In the genomic region with DNA sequence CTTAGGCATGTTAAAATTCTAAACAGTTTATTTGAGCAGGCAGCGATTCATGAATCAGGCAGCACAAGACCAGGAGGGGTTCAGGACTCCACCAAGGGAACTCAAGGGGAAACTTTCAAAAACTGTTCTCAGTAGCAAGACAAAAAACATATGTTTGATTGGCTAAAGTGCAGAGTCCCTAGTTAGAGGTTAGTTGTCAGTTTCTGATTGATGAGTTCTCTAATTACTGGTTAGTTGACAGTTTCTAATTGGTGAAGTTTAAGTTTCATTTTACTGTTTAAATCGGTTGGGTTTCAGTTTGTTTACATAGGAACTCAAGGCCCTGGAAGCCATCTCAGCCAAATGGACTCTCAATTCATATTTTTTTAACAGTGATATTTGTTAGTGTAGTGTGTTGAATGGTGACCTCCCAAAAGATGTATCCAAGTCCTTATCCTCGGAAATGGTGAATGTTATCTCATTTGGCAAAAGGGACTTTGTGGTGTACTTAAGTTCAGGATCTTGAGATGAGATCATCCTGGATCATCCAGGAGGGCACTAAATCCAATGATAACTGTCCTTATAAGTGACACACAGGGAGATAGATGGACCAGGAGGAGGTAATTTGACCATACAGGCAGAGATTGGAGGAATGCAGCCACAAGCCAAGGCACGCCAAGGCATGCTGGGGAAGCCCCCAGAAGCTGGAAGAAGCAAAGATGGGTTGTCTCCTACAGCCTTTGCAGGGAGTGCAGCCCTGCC, we compare ENCODE assay signal across 18 cellular contexts.
A peak's percentile ranks its signal among the peaks of the same experiment; 100 is the strongest.
DNase-seq lines count a peak whose midpoint lies in the region; ATAC-seq, FAIRE-seq and TF ChIP-seq lines count a peak whose summit lies in the region.
"Had no signal": no experiment of that assay in that cellular context is flagged by ENCODE, and none has a peak within 500 bp of the region (broad histone marks: within the 10 kb centered on the region; RNA-seq: fewer than 3 reads in every experiment).

No MANE protein-coding gene starts in this region.

- no peak overlapping the region for H4K91ac ChIP-seq in IMR-90 (ENCODE audit: insufficient read depth, low read depth, low read length)

- no peak overlapping the region for H2BK20ac ChIP-seq in IMR-90 (ENCODE audit: low read depth, low read length)

- H3K9me1 ChIP-seq in IMR-90 (ENCODE audit: insufficient read depth, low read length), result no peaks in the 10 kb centered on the region; the same call in 1 of the 2 replicates
- H3K9me1 ChIP-seq in K562 (ENCODE audit: control insufficient read depth, insufficient read depth, low read length), result no peaks in the 10 kb centered on the region

- no peak overlapping the region for H3K18ac ChIP-seq in IMR-90 (ENCODE audit: low read depth, low read length)

- H3K4me3 ChIP-seq in IMR-90 (ENCODE audit: insufficient read depth, low read depth, low read length), result no peak overlapping the region
- no peak overlapping the region for H3K4me3 ChIP-seq in K562
- H3K4me3 ChIP-seq in PC-3 (ENCODE audit: low read length), result no peak overlapping the region
- H3K4me3 ChIP-seq: BLaER1 had no signal

- H3K23ac ChIP-seq in IMR-90 (ENCODE audit: low read depth, low read length), result peak overlapping the region; percentile 6; the same call in 1 of the 2 replicates

- no peaks in the 10 kb centered on the region for H3K27me3 Mint-ChIP-seq in neural crest cell (ENCODE audit: low read depth)

- peak overlapping the region; percentile 35; the same call in 1 of the 2 replicates for H3K14ac ChIP-seq in IMR-90 (replicated peaks; ENCODE audit: low read depth, low read length)

- ATAC-seq in IMR-90 (ENCODE audit: low read depth) (peak; percentile 94), K562 (no peak), PC-3 (no peak)
- ATAC-seq: HCT116 had no signal

- peaks cover 6% of the 10 kb centered on the region for H3K9me3 Mint-ChIP-seq in neural crest cell

- H3K9ac ChIP-seq in IMR-90 (ENCODE audit: low read depth, low read length), result no peak overlapping the region
- no peak overlapping the region for H3K9ac ChIP-seq in K562 (ENCODE audit: insufficient read depth in 1 of 2, low read depth in 2 of 2, low read length in 2 of 2)
- H3K9ac ChIP-seq in PC-3 (ENCODE audit: low read length), result no peak overlapping the region
- H3K9ac ChIP-seq: BLaER1 had no signal

- H3K27ac Mint-ChIP-seq in neural crest cell (ENCODE audit: unreplicated experiment), result peak overlapping the region; percentile 5
- H3K27ac Mint-ChIP-seq: CD8-positive, alpha-beta memory T cell had no signal

- H3K4me2 ChIP-seq in IMR-90 (ENCODE audit: low read depth, low read length) (peak overlapping the region; percentile 63), K562 (ENCODE audit: insufficient read depth, low read length) (no peak overlapping the region), PC-3 (ENCODE audit: low read length) (no peak overlapping the region)
- H3K4me2 ChIP-seq: BLaER1 had no signal

- H4K20me1 ChIP-seq in IMR-90 (ENCODE audit: insufficient read depth, low read length) (peaks cover 4% of the 10 kb centered on the region; the same call in 1 of the 2 replicates), K562 (replicated peaks; ENCODE audit: control insufficient read depth, insufficient read depth, low read length) (no peaks in the 10 kb centered on the region), PC-3 (ENCODE audit: low read length) (no peaks in the 10 kb centered on the region)
- H4K20me1 ChIP-seq: BLaER1 had no signal

- TF ChIP-seq CTCF in IMR-90 (conservative IDR thresholded peaks at IDR 0.05; ENCODE audit: low read depth, low read length) (no peak), K562 (IDR thresholded peaks at IDR 0.05 in 2 of 3, conservative IDR thresholded peaks at IDR 0.05 in 1 of 3; ENCODE audit: insufficient read depth in 2 of 3, low read depth in 1 of 3, low read length in 3 of 3) (no peak), neural crest cell (conservative IDR thresholded peaks at IDR 0.05) (no peak), PC-3 (conservative IDR thresholded peaks at IDR 0.05; ENCODE audit: low read depth, low read length) (no peak)

- no peak overlapping the region for H3K4me3 Mint-ChIP-seq in neural crest cell
- H3K4me3 Mint-ChIP-seq: CD8-positive, alpha-beta memory T cell had no signal

- H3K9me3 ChIP-seq in IMR-90 (ENCODE audit: control insufficient read depth, insufficient read depth, low read length) (peaks cover 9% of the 10 kb centered on the region), K562 (replicated peaks; ENCODE audit: control insufficient read depth, insufficient read depth, low read depth, low read length) (no peaks in the 10 kb centered on the region), PC-3 (ENCODE audit: low read length) (no peaks in the 10 kb centered on the region)
- H3K9me3 ChIP-seq: BLaER1 had no signal

- DNase-seq in EH (ENCODE audit: low read depth), result peak; percentile 75
- peak; percentile 79 for DNase-seq in IMR-90
- DNase-seq in K562 (ENCODE audit: extremely low read depth in 1 of 4, low spot score in 3 of 4), result no peak
- no peak for DNase-seq in neural crest cell (ENCODE audit: low read depth, low spot score)
- no peak for DNase-seq in PC-3
- DNase-seq in AML-193 (lab: John Stamatoyannopoulos, UW), result no peak
- DNase-seq in epidermal melanocyte (ENCODE audit: insufficient read length, low spot score), result no peak
- DNase-seq: CD8-positive, alpha-beta memory T cell; KG1; NCI-H1092 treated with DMSO at 0.1 percent for 48 hours; NCI-H2081 treated with DMSO at 0.1 percent for 48 hours; NCI-H510A treated with DMSO at 0.1 percent for 48 hours; NK-92 treated with Interleukin-12 subunit alpha and Interleukin-12 subunit beta, amount 100 ng/mL, for 24 hours; T-helper 2 cell had no signal

- H3K79me2 ChIP-seq in K562 (ENCODE audit: control insufficient read depth, insufficient read depth, low read length) (no peaks in the 10 kb centered on the region), PC-3 (ENCODE audit: low read length) (no peaks in the 10 kb centered on the region)

- peaks cover 20% of the 10 kb centered on the region for H3K27me3 ChIP-seq in IMR-90 (ENCODE audit: control insufficient read depth, insufficient read depth, low read length)
- no peaks in the 10 kb centered on the region for H3K27me3 ChIP-seq in K562 (ENCODE audit: control insufficient read depth in 2 of 2, insufficient read depth in 2 of 2, low read length in 2 of 2)
- no peaks in the 10 kb centered on the region for H3K27me3 ChIP-seq in PC-3 (ENCODE audit: low read length)
- H3K27me3 ChIP-seq: BLaER1 had no signal

- no peak overlapping the region for H3K56ac ChIP-seq in IMR-90 (ENCODE audit: extremely low read depth, insufficient read depth, low read length)

- H3K4me1 ChIP-seq in IMR-90 (ENCODE audit: control insufficient read depth, insufficient read depth, low read length) (peaks cover 3% of the 10 kb centered on the region), K562 (replicated peaks in 1 of 2; ENCODE audit: control insufficient read depth in 2 of 2, insufficient read depth in 2 of 2, low read length in 2 of 2) (no peaks in the 10 kb centered on the region; a peak in 2 of 5 replicates), PC-3 (ENCODE audit: insufficient read depth, low read length) (no peaks in the 10 kb centered on the region)
- H3K4me1 ChIP-seq: BLaER1 had no signal

- peaks cover 4% of the 10 kb centered on the region for H3K36me3 Mint-ChIP-seq in neural crest cell (ENCODE audit: low read depth)
- H3K36me3 Mint-ChIP-seq: CD8-positive, alpha-beta memory T cell had no signal

- H2BK15ac ChIP-seq in IMR-90 (ENCODE audit: low read depth, low read length), result no peak overlapping the region

- H3K4ac ChIP-seq in IMR-90 (ENCODE audit: low read depth, low read length), result 0 out of 2 replicates have a peak overlapping the region, but pooled peaks have one; percentile 22

- no peak overlapping the region for H2BK120ac ChIP-seq in IMR-90 (ENCODE audit: low read depth, low read length)

- POLR2A ChIA-PET in IMR-90 (lab: Charles Lee; ENCODE audit: unreplicated experiment) (no interaction called here), K562 (lab: Yijun Ruan, JAX) (no interaction called here), PC-3 (lab: Charles Lee; ENCODE audit: unreplicated experiment) (no interaction called here)

- no peaks in the 10 kb centered on the region for H3K9me2 ChIP-seq in PC-3 (replicated peaks; ENCODE audit: low read length)

- no peak for FAIRE-seq in K562 (lab: Jason Lieb, UNC)
- FAIRE-seq: GM19239 had no signal

- in situ Hi-C loops in IMR-90 (cut with MboI; ENCODE audit: low sequenced_read_pairs), result no loop called here
- in situ Hi-C loops in K562 (cut with MboI), result no loop called here

- CTCF ChIA-PET in IMR-90 (lab: Yijun Ruan, JAX) (no interaction called here), K562 (lab: Yijun Ruan, JAX; ENCODE audit: low intra/inter-chr PET ratio) (no interaction called here), PC-3 (lab: Charles Lee) (no interaction called here)

- H3F3A ChIP-seq in PC-3 (ENCODE audit: low read length, unreplicated experiment), result no peaks in the 10 kb centered on the region

- peak overlapping the region; percentile 8; the same call in 1 of the 2 replicates for H2AK5ac ChIP-seq in IMR-90 (ENCODE audit: low read depth, low read length)

- intact Hi-C loops in IMR-90 (cut with micrococcal nuclease) (no loop called here), K562 (cut with micrococcal nuclease) (no loop called here), PC-3 (cut with micrococcal nuclease) (no loop called here)

- no peaks in the 10 kb centered on the region for H3K36me3 ChIP-seq in IMR-90 (ENCODE audit: control insufficient read depth, insufficient read depth, low read length)
- no peaks in the 10 kb centered on the region for H3K36me3 ChIP-seq in K562 (ENCODE audit: control insufficient read depth, insufficient read depth, low read length)
- no peaks in the 10 kb centered on the region for H3K36me3 ChIP-seq in PC-3 (ENCODE audit: low read depth, low read length)
- H3K36me3 ChIP-seq: BLaER1 had no signal

- WGBS in IMR-90 (ENCODE audit: extremely low coverage in 2 of 2, insufficient read length in 1 of 2), 2 experiments, result 78% methylated on average over 1 of the region's 4 CpGs; no CpG with 5 or more reads in 1 of the 2 experiments
- WGBS in K562 (ENCODE audit: insufficient coverage, low coverage, missing lambda C conversion rate), result 6% methylated on average over 4 of the region's 4 CpGs

- H3K4me1 Mint-ChIP-seq in neural crest cell, result peaks cover 3% of the 10 kb centered on the region
- H3K4me1 Mint-ChIP-seq: CD8-positive, alpha-beta memory T cell had no signal

- no peak overlapping the region for H4K8ac ChIP-seq in IMR-90 (ENCODE audit: low read depth in 2 of 2, low read length in 2 of 2)

- no peak overlapping the region for H4K5ac ChIP-seq in IMR-90 (ENCODE audit: low read depth, low read length)

- no peak overlapping the region; the same call in 1 of the 2 replicates for H3K27ac ChIP-seq in IMR-90 (ENCODE audit: insufficient read depth, low read length)
- H3K27ac ChIP-seq in K562 (ENCODE audit: extremely low read depth, low read depth, low read length), result no peak overlapping the region
- H3K27ac ChIP-seq in PC-3 (ENCODE audit: low read length), result no peak overlapping the region
- H3K27ac ChIP-seq: BLaER1, RWPE1 had no signal

- H2BK5ac ChIP-seq in IMR-90 (ENCODE audit: low read depth, low read length, poor library complexity, severe bottlenecking), result no peak overlapping the region

- H3K79me1 ChIP-seq in IMR-90 (ENCODE audit: low read depth in 1 of 2, low read length in 2 of 2), result no peaks in the 10 kb centered on the region

- TF ChIP-seq RAD21 in IMR-90 (IDR thresholded peaks at IDR 0.05; ENCODE audit: low read length), result no peak
- no peak for TF ChIP-seq RAD21 in K562 (CRISPR knock-in tag; conservative IDR thresholded peaks at IDR 0.05 in 1 of 2, IDR thresholded peaks at IDR 0.05 in 1 of 2)

- TF ChIP-seq EP300 in K562 (IDR thresholded peaks at IDR 0.05; ENCODE audit: low read length), result no peak

- BruUV-seq in IMR-90 (replicated peaks; lab: Mats Ljungman, UMichigan) (no TSS peak), K562 (replicated peaks; lab: Mats Ljungman, UMichigan) (no TSS peak), PC-3 (replicated peaks; lab: Mats Ljungman, UMichigan) (no TSS peak)

- H2AK9ac ChIP-seq in IMR-90 (replicated peaks; ENCODE audit: low read depth, low read length, poor library complexity), result peak overlapping the region; percentile 55

- no peak for TF ChIP-seq POLR2A in IMR-90 (IDR thresholded peaks at IDR 0.05; ENCODE audit: low read depth, low read length)
- no peak for TF ChIP-seq POLR2A in K562 (conservative IDR thresholded peaks at IDR 0.05)

- H2AFZ ChIP-seq in IMR-90 (replicated peaks; ENCODE audit: low read length, poor library complexity), result no peak overlapping the region
- no peak overlapping the region for H2AFZ ChIP-seq in K562 (ENCODE audit: low read depth, low read length)
- no peak overlapping the region for H2AFZ ChIP-seq in PC-3 (ENCODE audit: low read length)

- dilution Hi-C loops in IMR-90 (cut with HindIII; ENCODE audit: low sequenced_read_pairs, unreplicated experiment), result no loop called here

Comparison
In these comparisons a context has a peak if more than half of its experiments do, and no peak if none do; other contexts are left out.
1. DNase-seq: peak in EH (single experiment) and IMR-90 (single experiment); none in K562 (0 of 4), neural crest cell (single experiment), PC-3 (single experiment), AML-193 (0 of 2) and epidermal melanocyte (single experiment).